ENCODE assay signal across 8 cellular contexts in the genomic region with DNA sequence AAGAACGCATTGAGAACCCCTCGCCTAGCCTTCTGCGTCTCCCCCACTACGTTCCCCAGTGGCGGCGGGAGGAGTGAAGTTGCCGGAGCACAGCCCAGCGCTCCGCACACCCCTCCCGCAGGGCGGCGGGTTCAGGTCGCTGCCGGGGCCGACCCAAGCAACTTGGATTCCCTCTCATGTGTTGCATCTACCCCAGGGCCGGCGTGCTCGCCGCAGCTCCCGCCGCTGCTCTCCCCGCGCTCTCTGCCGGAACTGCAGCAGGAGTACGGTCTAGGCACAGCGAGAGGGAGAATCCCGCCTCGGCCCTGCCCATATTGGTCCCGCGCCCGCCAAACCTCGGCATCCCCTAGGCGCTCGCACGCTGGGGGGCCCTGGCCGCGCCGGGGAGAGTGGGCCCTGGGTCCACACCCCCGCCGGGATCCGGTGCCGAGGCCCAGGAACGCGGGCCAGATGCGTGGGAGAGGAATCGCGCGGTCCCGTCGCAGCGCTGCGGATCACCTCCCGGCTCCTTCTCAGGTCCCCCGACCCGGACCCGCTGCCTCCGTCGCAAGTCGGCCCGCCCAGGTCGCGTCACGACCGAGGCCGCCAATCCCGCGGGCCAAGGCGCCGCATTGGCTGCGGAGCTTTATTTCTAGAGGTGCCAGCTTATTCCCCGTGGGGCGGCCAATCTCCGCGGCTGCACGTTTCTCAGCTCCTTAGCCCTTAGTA. TPM values are rescaled to one million over a fixed set of nuclear protein-coding genes. Genes with fewer than 3 reads are reported as not detected.
DNase-seq lines count a peak whose midpoint lies in the region; ATAC-seq, FAIRE-seq and TF ChIP-seq lines count a peak whose summit lies in the region.

No MANE protein-coding gene starts in this region.

- peak overlapping the region; percentile 88 for H3K9ac ChIP-seq in keratinocyte (ENCODE audit: control insufficient read depth, extremely low read depth, insufficient read depth, low read length)

- H3K9me3 ChIP-seq in keratinocyte (ENCODE audit: control insufficient read depth, low read depth, low read length): no peaks in the 10 kb centered on the region

- H3K27ac Mint-ChIP-seq in WTC11: peak overlapping the region; percentile 72; the same call in 1 of the 2 replicates

- peak overlapping the region; percentile 93 for H3K4me3 Mint-ChIP-seq in WTC11

- H3K4me1 Mint-ChIP-seq in WTC11: peaks cover 21% of the 10 kb centered on the region

- peaks cover 21% of the 10 kb centered on the region for H3K36me3 Mint-ChIP-seq in WTC11

- ATAC-seq in HG02943 (IDR thresholded peaks at IDR 0.05; ENCODE audit: low read depth, unreplicated experiment) (peak; percentile 39), WTC11 (peak; percentile 83)

- H3K27ac ChIP-seq in caudate nucleus (ENCODE audit: low read depth, low read length) (peak overlapping the region; percentile 89), keratinocyte (ENCODE audit: control insufficient read depth, insufficient read depth, low read length) (peak overlapping the region; percentile 73)

- no peaks in the 10 kb centered on the region for H4K20me1 ChIP-seq in keratinocyte (ENCODE audit: control insufficient read depth, extremely low read depth, insufficient read depth, low read length)

- peak overlapping the region; percentile 94 for H3K4me2 ChIP-seq in keratinocyte (ENCODE audit: control insufficient read depth, extremely low read depth, insufficient read depth, low read depth, low read length)

- H3K4me1 ChIP-seq in keratinocyte (ENCODE audit: control insufficient read depth, extremely low read depth, insufficient read depth, low read length): peaks cover 14% of the 10 kb centered on the region

- peaks cover 25% of the 10 kb centered on the region for H3K79me2 ChIP-seq in keratinocyte (ENCODE audit: control insufficient read depth, insufficient read depth, low read length)

- H3K27me3 ChIP-seq in keratinocyte (ENCODE audit: control insufficient read depth, extremely low read depth, insufficient read depth, low read length): no peaks in the 10 kb centered on the region

- DNase-seq in NCI-H2107 (lab: John Stamatoyannopoulos, UW) (peak; percentile 48), NCI-H2107 treated with DMSO at 0.1 percent for 48 hours (lab: John Stamatoyannopoulos, UW; ENCODE audit: unreplicated experiment) (no peak), NCI-H2081 treated with DMSO at 0.1 percent for 48 hours (lab: John Stamatoyannopoulos, UW) (peak; percentile 42), WTC11 (ENCODE audit: low spot score) (peak; percentile 83), caudate nucleus (lab: John Stamatoyannopoulos, UW) (peak in 58 of 61 donors; percentile 23 to 90 (median 66)), keratinocyte (ENCODE audit: low read depth, low spot score) (no peak)
- DNase-seq in stimulated activated CD4-positive, alpha-beta T cell treated with anti-CD3 and anti-CD28 coated beads, Interleukin-12 subunit alpha, Interleukin-12 subunit beta, amount 100 ng/mL, for 48 hours (ENCODE audit: low read depth in 2 of 3, low spot score in 1 of 3): peak; percentile 76 to 81 (median 80)

- dilution Hi-C loops in keratinocyte (cut with MboI; ENCODE audit: extremely low pct_ligation_motif_present, low sequenced_read_pairs): no loop called here

- H2AFZ ChIP-seq in keratinocyte (ENCODE audit: control insufficient read depth, low read length): peak overlapping the region; percentile 95

- H3K9me3 Mint-ChIP-seq in WTC11: no peaks in the 10 kb centered on the region

- no peaks in the 10 kb centered on the region for H3K27me3 Mint-ChIP-seq in WTC11 (ENCODE audit: low read depth)

- CTCF ChIA-PET in WTC11 (lab: Charles Lee): interaction anchor here (1.0 to 2.3 kb wide), 4 partner anchors 16 to 405 kb away, joined by 3 to 7 read pairs (median 4); a partner anchor contains a TSS

- H3K9me1 ChIP-seq in keratinocyte (ENCODE audit: control insufficient read depth, extremely low read depth, insufficient read depth, low read length): no peaks in the 10 kb centered on the region

- FAIRE-seq in keratinocyte (lab: Jason Lieb, UNC): no peak

- peak overlapping the region; percentile 87 to 92 (median 91) for H3K4me3 ChIP-seq in keratinocyte (ENCODE audit: control insufficient read depth in 2 of 3, extremely low read depth in 1 of 3, insufficient read depth in 2 of 3, low read depth in 1 of 3, low read length in 3 of 3)

- TF ChIP-seq CTCF in WTC11 (IDR thresholded peaks at IDR 0.05) (no peak), keratinocyte (optimal IDR thresholded peaks at IDR 0.05 in 1 of 3, IDR thresholded peaks at IDR 0.05 in 1 of 3, conservative IDR thresholded peaks at IDR 0.05 in 1 of 3; ENCODE audit: extremely low read depth in 1 of 3, insufficient read depth in 2 of 3, low read length in 3 of 3) (no peak)

- POLR2A ChIA-PET in WTC11 (lab: Charles Lee): interaction anchor here (0.6 to 2.6 kb wide), 6 partner anchors 10 to 131 kb away, joined by 3 to 24 read pairs (median 4); a partner anchor contains a TSS

- H3K36me3 ChIP-seq in keratinocyte (ENCODE audit: control insufficient read depth in 2 of 2, extremely low read depth in 1 of 2, insufficient read depth in 2 of 2, low read length in 2 of 2): peaks cover 2 to 4% of the 10 kb centered on the region in 2 experiments

TF ChIP-seq in WTC11, 78 proteins besides CTCF, POLR2A, EP300 and RAD21 (continues in another document):
- peak; percentile 94 for TF ChIP-seq ETV6 (CRISPR knock-in tag; IDR thresholded peaks at IDR 0.05)
- TF ChIP-seq, protein P1, sequence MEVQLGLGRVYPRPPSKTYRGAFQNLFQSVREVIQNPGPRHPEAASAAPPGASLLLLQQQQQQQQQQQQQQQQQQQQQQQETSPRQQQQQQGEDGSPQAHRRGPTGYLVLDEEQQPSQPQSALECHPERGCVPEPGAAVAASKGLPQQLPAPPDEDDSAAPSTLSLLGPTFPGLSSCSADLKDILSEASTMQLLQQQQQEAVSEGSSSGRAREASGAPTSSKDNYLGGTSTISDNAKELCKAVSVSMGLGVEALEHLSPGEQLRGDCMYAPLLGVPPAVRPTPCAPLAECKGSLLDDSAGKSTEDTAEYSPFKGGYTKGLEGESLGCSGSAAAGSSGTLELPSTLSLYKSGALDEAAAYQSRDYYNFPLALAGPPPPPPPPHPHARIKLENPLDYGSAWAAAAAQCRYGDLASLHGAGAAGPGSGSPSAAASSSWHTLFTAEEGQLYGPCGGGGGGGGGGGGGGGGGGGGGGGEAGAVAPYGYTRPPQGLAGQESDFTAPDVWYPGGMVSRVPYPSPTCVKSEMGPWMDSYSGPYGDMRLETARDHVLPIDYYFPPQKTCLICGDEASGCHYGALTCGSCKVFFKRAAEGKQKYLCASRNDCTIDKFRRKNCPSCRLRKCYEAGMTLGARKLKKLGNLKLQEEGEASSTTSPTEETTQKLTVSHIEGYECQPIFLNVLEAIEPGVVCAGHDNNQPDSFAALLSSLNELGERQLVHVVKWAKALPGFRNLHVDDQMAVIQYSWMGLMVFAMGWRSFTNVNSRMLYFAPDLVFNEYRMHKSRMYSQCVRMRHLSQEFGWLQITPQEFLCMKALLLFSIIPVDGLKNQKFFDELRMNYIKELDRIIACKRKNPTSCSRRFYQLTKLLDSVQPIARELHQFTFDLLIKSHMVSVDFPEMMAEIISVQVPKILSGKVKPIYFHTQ (CRISPR knock-in tag; IDR thresholded peaks at IDR 0.05): no peak
- TF ChIP-seq, protein P2, sequence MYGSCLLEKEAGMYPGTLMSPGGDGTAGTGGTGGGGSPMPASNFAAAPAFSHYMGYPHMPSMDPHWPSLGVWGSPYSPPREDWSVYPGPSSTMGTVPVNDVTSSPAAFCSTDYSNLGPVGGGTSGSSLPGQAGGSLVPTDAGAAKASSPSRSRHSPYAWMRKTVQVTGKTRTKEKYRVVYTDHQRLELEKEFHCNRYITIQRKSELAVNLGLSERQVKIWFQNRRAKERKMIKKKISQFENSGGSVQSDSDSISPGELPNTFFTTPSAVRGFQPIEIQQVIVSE (CRISPR knock-in tag; IDR thresholded peaks at IDR 0.05; ENCODE audit: borderline replicate concordance): no peak
- TF ChIP-seq, protein P3, sequence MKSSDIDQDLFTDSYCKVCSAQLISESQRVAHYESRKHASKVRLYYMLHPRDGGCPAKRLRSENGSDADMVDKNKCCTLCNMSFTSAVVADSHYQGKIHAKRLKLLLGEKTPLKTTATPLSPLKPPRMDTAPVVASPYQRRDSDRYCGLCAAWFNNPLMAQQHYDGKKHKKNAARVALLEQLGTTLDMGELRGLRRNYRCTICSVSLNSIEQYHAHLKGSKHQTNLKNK (CRISPR knock-in tag; IDR thresholded peaks at IDR 0.05): no peak
- peak; percentile 49; the same call in 1 of the 2 replicates for TF ChIP-seq NFE2L1 (CRISPR knock-in tag; IDR thresholded peaks at IDR 0.05)
- no peak for TF ChIP-seq HMGA2 (CRISPR knock-in tag; IDR thresholded peaks at IDR 0.05)
- no peak for TF ChIP-seq ZNF121 (CRISPR knock-in tag; IDR thresholded peaks at IDR 0.05)
- peak; percentile 51; the same call in 1 of the 2 replicates for TF ChIP-seq RELA (CRISPR knock-in tag; IDR thresholded peaks at IDR 0.05; ENCODE audit: borderline replicate concordance)
- no peak for TF ChIP-seq GRHL2 (CRISPR knock-in tag; IDR thresholded peaks at IDR 0.05; ENCODE audit: insufficient replicate concordance, severe bottlenecking)
- peak; percentile 68; the same call in 1 of the 2 replicates for TF ChIP-seq TCF7 (CRISPR knock-in tag; IDR thresholded peaks at IDR 0.05; ENCODE audit: low read depth)
- TF ChIP-seq NFATC4 (CRISPR knock-in tag; IDR thresholded peaks at IDR 0.05): no peak
- TF ChIP-seq FOXJ3 (CRISPR knock-in tag; IDR thresholded peaks at IDR 0.05; ENCODE audit: borderline replicate concordance): no peak
- TF ChIP-seq SMAD4 (CRISPR knock-in tag; IDR thresholded peaks at IDR 0.05): no peak
- TF ChIP-seq, protein P4, sequence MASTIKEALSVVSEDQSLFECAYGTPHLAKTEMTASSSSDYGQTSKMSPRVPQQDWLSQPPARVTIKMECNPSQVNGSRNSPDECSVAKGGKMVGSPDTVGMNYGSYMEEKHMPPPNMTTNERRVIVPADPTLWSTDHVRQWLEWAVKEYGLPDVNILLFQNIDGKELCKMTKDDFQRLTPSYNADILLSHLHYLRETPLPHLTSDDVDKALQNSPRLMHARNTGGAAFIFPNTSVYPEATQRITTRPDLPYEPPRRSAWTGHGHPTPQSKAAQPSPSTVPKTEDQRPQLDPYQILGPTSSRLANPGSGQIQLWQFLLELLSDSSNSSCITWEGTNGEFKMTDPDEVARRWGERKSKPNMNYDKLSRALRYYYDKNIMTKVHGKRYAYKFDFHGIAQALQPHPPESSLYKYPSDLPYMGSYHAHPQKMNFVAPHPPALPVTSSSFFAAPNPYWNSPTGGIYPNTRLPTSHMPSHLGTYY (CRISPR knock-in tag; IDR thresholded peaks at IDR 0.05): no peak

RNA-seq across cellular contexts. Expression of a gene that starts 0.6 kb away (rescaled TPM):
- total RNA-seq in WTC11 (2021): 24.2 to 29.0 TPM (median 25.9 TPM) in 3 replicates
- 13.3 to 30.6 TPM (median 16.2 TPM) in 3 replicates for polyA plus RNA-seq in keratinocyte
- polyA plus RNA-seq in keratinocyte (2011; ENCODE audit: low read depth): 4.6 TPM
- polyA plus RNA-seq in keratinocyte (2011; cell fraction: cytosol; rRNA removed): 13.4 and 23.1 TPM in 2 replicates
- polyA plus RNA-seq in keratinocyte (2011; cell fraction: nucleus; rRNA removed): 19.9 and 23.9 TPM in 2 replicates
- polyA plus RNA-seq in keratinocyte (2012; ENCODE audit: low replicate concordance): 11.5 and 14.1 TPM in 2 replicates
- polyA minus RNA-seq in keratinocyte: 5.2 to 18.5 TPM (median 7.3 TPM) in 3 replicates
- 5.2 TPM for polyA minus RNA-seq in keratinocyte (2011; cell fraction: cytosol; rRNA and poly(A)+ RNA removed)
- 7.1 TPM in 2 replicates for polyA minus RNA-seq in keratinocyte (2011; cell fraction: nucleus; rRNA and poly(A)+ RNA removed)

Comparison
In these comparisons a context has a peak if more than half of its experiments do, and no peak if none do; other contexts are left out.
1. DNase-seq: peak in NCI-H2107 (single experiment), NCI-H2081 treated with DMSO at 0.1 percent for 48 hours (single experiment), WTC11 (single experiment), caudate nucleus (58 of 61) and stimulated activated CD4-positive, alpha-beta T cell treated with anti-CD3 and anti-CD28 coated beads, Interleukin-12 subunit alpha, Interleukin-12 subunit beta, amount 100 ng/mL, for 48 hours (3 of 3); none in NCI-H2107 treated with DMSO at 0.1 percent for 48 hours (single experiment) and keratinocyte (single experiment).